ENCODE assay signal across 1 cellular context in the genomic region with DNA sequence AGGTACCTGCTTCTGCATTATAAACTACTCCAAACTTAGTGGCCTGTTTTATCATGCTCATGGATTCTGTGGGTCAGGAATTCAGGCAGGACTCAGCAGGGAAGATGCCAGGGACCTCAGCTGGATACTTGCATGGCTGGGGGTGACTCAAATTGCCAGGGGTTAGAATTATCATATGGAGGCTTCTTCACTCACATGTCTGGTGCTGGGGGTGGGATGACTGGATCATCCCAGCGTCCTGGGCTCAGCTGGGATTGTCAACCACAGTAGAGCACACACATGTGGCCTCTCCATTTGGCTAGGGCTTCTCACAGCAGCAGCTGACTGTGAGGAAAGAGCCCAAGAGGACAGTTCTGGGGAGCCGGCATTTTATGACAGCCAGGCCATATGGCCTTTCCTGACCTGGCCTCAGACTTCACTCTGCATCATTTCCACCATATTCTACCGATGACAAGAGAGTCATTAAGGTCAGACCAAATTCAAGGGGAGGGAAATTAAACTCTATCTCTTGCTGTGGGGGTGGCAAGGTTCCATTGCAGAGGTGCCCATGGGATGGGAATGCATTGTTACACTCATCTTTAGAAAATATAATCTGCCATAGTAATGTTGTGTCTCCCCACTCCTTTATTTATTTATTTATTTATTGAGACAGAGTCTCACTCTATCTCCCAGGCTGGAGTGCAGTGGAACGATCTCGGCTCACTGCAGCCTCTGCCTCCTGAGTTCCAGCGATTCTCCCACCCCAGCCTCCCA.
TF ChIP-seq lines count a peak whose summit lies in the region.

No MANE protein-coding gene starts in this region.

TF ChIP-seq in K562, 482 proteins besides CTCF, POLR2A, EP300 and RAD21:
- TF ChIP-seq ZNF124 (CRISPR knock-in tag; IDR thresholded peaks at IDR 0.05) (no peak), PRDM10 (IDR thresholded peaks at IDR 0.05; ENCODE audit: partially characterized antibody) (peak; percentile 72), L3MBTL2 (IDR thresholded peaks at IDR 0.05) (no peak)
